In the genomic region with DNA sequence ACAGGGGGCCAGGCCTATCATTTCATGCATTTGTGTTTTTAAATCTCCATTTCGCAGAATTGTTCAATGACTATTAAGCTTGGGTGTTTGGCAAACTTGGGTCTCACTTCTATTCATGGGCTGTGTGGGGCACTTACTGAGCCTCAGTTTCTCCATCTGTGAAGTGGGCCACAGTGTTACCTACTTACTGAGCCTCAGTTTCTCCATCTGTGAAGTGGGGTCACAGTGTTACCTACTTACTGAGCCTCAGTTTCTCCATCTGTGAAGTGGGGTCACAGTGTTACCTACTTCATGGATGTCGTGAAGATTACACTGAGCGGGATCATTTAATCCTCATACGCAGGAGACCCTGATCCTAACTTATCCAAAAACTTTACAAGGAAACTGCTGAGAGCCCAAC, we compare ENCODE assay signal across 21 cellular contexts.
"Had no signal": no experiment of that assay in that cellular context is flagged by ENCODE, and none has a peak within 500 bp of the region (broad histone marks: within the 10 kb centered on the region; RNA-seq: fewer than 3 reads in every experiment).

No MANE protein-coding gene starts in this region.

- H3K27me3 ChIP-seq: dorsolateral prefrontal cortex, esophagus muscularis mucosa, foreskin keratinocyte, gastroesophageal sphincter, heart left ventricle, left lung had no signal

- DNase-seq: dermis blood vessel endothelial cell; dorsolateral prefrontal cortex; effector CD4-positive, alpha-beta T cell; effector memory CD4-positive, alpha-beta T cell; foreskin keratinocyte; heart left ventricle; hippocampal formation; left cardiac atrium; left lung; left ventricle myocardium superior; lower lobe of right lung; mesendoderm; midbrain had no signal

- H3K4me1 ChIP-seq: esophagus muscularis mucosa, gastroesophageal sphincter, left lung, lower lobe of right lung had no signal

- H3K27ac ChIP-seq: coronary artery, dorsolateral prefrontal cortex, esophagus muscularis mucosa, foreskin keratinocyte, gastroesophageal sphincter, heart left ventricle, left lung, lower lobe of right lung had no signal

- H3K4me3 ChIP-seq: coronary artery, dorsolateral prefrontal cortex, esophagus muscularis mucosa, gastroesophageal sphincter, heart left ventricle, left lung, lower lobe of right lung had no signal

- ATAC-seq: foreskin keratinocyte, gastroesophageal sphincter, heart left ventricle, left cardiac atrium, left lung, left ventricle myocardium superior, lower lobe of right lung had no signal

- H3K9me3 ChIP-seq: esophagus muscularis mucosa, gastroesophageal sphincter, heart left ventricle, left lung, lower lobe of right lung had no signal

- FAIRE-seq: colon, endothelial cell of umbilical vein, frontal cortex, islet of Langerhans, keratinocyte had no signal

- H3K36me3 ChIP-seq: heart left ventricle, left lung, lower lobe of right lung had no signal
